8 cellular contexts compared by ENCODE assay signal in the genomic region with DNA sequence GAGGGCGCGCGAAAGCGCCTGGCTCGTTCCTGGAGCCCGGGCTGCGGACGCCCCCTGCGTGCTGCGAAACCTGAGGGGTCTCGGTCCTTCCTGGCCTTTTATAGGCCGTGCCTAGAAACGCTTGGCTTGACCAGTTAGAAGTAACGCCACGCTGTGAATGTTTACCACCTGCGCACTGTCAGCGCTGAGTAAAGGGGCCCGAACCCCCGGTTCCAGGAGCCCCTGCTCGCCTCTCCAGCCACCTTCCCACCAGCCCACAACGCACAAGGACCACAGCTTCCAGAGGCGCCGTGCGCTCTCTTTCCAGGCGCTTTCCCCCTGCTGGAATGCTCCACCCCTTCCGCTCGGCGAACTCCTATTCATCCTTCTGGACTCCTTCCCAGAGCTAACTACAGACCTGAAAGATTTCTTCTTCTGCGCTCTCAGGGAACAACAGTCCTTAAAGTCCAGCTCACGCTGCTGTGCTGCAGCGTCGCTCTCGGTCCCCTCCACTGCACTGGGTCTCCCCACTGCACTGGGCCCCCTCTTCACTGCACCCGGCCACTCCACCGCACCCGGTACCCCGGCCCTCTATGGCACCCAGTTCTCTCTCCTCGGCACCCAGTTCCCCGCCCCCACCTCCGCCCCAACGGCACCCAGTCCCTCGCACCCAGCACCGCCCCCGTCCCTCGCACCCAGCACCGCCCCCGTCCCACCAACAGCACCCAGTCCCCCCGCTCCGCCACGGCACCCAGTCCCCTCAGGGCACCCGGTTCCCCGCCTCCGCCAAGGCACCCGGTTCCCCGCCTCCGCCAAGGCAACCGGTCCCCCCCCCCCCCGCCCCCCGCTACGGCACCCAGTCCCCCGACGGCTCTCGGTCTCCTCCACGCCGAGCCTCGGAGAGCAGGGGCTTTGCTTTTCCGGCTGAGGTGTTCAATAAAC.
DNase-seq lines count a peak whose midpoint lies in the region; ATAC-seq and TF ChIP-seq lines count a peak whose summit lies in the region.

No MANE protein-coding gene starts in this region.

- H3K27ac Mint-ChIP-seq in WTC11: peak overlapping the region; percentile 84
- peak overlapping the region; percentile 32 to 91 (median 72) for H3K27ac Mint-ChIP-seq in naive thymus-derived CD8-positive, alpha-beta T cell

- H3K4me3 ChIP-seq in epithelial cell of esophagus (ENCODE audit: low read length): peak overlapping the region; percentile 70

- H3K9me3 Mint-ChIP-seq in WTC11: no peaks in the 10 kb centered on the region
- no peaks in the 10 kb centered on the region for H3K9me3 Mint-ChIP-seq in naive thymus-derived CD8-positive, alpha-beta T cell

- POLR2A ChIA-PET in WTC11 (lab: Charles Lee): interaction anchor here (0.8 to 1.9 kb wide), 3 partner anchors 36 to 118 kb away, joined by 3 to 6 read pairs (median 4); a partner anchor contains a TSS
- POLR2A ChIA-PET in naive thymus-derived CD8-positive, alpha-beta T cell (lab: Charles Lee): no interaction called here

- peaks cover 14% of the 10 kb centered on the region for H3K4me1 Mint-ChIP-seq in WTC11
- peaks cover 8 to 21% (median 15%) of the 10 kb centered on the region in 4 donors for H3K4me1 Mint-ChIP-seq in naive thymus-derived CD8-positive, alpha-beta T cell

- ATAC-seq in GM21786 (IDR thresholded peaks at IDR 0.05; ENCODE audit: unreplicated experiment): peak; percentile 17
- ATAC-seq in WTC11: peak; percentile 87
- peak; percentile 46 to 47 for ATAC-seq in naive thymus-derived CD8-positive, alpha-beta T cell
- no peak for ATAC-seq in HG03139 (IDR thresholded peaks at IDR 0.05; ENCODE audit: unreplicated experiment)
- ATAC-seq in HG02840 (IDR thresholded peaks at IDR 0.05; ENCODE audit: low FRiP score, unreplicated experiment): no peak

- H3K36me3 Mint-ChIP-seq in WTC11: no peaks in the 10 kb centered on the region
- H3K36me3 Mint-ChIP-seq in naive thymus-derived CD8-positive, alpha-beta T cell: no peaks in the 10 kb centered on the region

- H3K27me3 Mint-ChIP-seq in WTC11 (ENCODE audit: low read depth): peaks cover 19% of the 10 kb centered on the region
- peaks cover 0 to 5% (median 2%) of the 10 kb centered on the region in 5 donors for H3K27me3 Mint-ChIP-seq in naive thymus-derived CD8-positive, alpha-beta T cell

- H3K4me3 Mint-ChIP-seq in WTC11: peak overlapping the region; percentile 84
- H3K4me3 Mint-ChIP-seq in naive thymus-derived CD8-positive, alpha-beta T cell: peak overlapping the region; percentile 84 to 97 (median 95)

- DNase-seq in WTC11 (ENCODE audit: low spot score) (peak; percentile 82), epithelial cell of esophagus (ENCODE audit: low read depth) (peak; percentile 67), NCI-H774 (lab: John Stamatoyannopoulos, UW) (no peak), NCI-H146 treated with DMSO at 0.1 percent for 48 hours (lab: John Stamatoyannopoulos, UW; ENCODE audit: unreplicated experiment) (no peak)
- DNase-seq in naive thymus-derived CD8-positive, alpha-beta T cell: peak in 7 of 10 donors; percentile 4 to 34 (median 9)

- CTCF ChIA-PET in WTC11 (lab: Charles Lee): interaction anchor here (0.7 to 3.6 kb wide), 34 partner anchors 7 to 607 kb away, joined by 3 to 66 read pairs (median 4); a partner anchor contains a TSS

- TF ChIP-seq CTCF in WTC11 (IDR thresholded peaks at IDR 0.05) (0 out of 2 replicates have a peak, but pooled peaks have one; percentile 22), epithelial cell of esophagus (IDR thresholded peaks at IDR 0.05; ENCODE audit: insufficient read depth, low read depth, low read length, missing control alignments) (no peak)

TF ChIP-seq in WTC11, 78 proteins besides CTCF, POLR2A, EP300 and RAD21 (continues in another document):
- TF ChIP-seq FOXK1 (CRISPR knock-in tag; IDR thresholded peaks at IDR 0.05): no peak
- TF ChIP-seq, protein P1, sequence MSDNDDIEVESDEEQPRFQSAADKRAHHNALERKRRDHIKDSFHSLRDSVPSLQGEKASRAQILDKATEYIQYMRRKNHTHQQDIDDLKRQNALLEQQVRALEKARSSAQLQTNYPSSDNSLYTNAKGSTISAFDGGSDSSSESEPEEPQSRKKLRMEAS (CRISPR knock-in tag; IDR thresholded peaks at IDR 0.05): peak; percentile 15; the same call in 1 of the 2 replicates
- no peak for TF ChIP-seq OVOL2 (CRISPR knock-in tag; IDR thresholded peaks at IDR 0.05; ENCODE audit: borderline replicate concordance)
- TF ChIP-seq, protein P2, sequence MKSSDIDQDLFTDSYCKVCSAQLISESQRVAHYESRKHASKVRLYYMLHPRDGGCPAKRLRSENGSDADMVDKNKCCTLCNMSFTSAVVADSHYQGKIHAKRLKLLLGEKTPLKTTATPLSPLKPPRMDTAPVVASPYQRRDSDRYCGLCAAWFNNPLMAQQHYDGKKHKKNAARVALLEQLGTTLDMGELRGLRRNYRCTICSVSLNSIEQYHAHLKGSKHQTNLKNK (CRISPR knock-in tag; IDR thresholded peaks at IDR 0.05): no peak
- TF ChIP-seq, protein P3, sequence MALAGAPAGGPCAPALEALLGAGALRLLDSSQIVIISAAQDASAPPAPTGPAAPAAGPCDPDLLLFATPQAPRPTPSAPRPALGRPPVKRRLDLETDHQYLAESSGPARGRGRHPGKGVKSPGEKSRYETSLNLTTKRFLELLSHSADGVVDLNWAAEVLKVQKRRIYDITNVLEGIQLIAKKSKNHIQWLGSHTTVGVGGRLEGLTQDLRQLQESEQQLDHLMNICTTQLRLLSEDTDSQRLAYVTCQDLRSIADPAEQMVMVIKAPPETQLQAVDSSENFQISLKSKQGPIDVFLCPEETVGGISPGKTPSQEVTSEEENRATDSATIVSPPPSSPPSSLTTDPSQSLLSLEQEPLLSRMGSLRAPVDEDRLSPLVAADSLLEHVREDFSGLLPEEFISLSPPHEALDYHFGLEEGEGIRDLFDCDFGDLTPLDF (CRISPR knock-in tag; IDR thresholded peaks at IDR 0.05): no peak
- no peak for TF ChIP-seq GABPB1 (CRISPR knock-in tag; IDR thresholded peaks at IDR 0.05)
- no peak for TF ChIP-seq CREB1 (CRISPR knock-in tag; IDR thresholded peaks at IDR 0.05)
- no peak for TF ChIP-seq NR2C2 (CRISPR knock-in tag; IDR thresholded peaks at IDR 0.05)
- TF ChIP-seq IRF2 (CRISPR knock-in tag; IDR thresholded peaks at IDR 0.05; ENCODE audit: borderline replicate concordance, low read depth): no peak
- TF ChIP-seq ESRRA (CRISPR knock-in tag; IDR thresholded peaks at IDR 0.05; ENCODE audit: borderline replicate concordance): no peak
- TF ChIP-seq CREM (CRISPR knock-in tag; IDR thresholded peaks at IDR 0.05): no peak
- TF ChIP-seq, protein P4, sequence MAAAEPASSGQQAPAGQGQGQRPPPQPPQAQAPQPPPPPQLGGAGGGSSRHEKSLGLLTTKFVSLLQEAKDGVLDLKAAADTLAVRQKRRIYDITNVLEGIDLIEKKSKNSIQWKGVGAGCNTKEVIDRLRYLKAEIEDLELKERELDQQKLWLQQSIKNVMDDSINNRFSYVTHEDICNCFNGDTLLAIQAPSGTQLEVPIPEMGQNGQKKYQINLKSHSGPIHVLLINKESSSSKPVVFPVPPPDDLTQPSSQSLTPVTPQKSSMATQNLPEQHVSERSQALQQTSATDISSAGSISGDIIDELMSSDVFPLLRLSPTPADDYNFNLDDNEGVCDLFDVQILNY (CRISPR knock-in tag; IDR thresholded peaks at IDR 0.05): 0 out of 2 replicates have a peak, but pooled peaks have one; percentile 15
- TF ChIP-seq ZNF232 (CRISPR knock-in tag; IDR thresholded peaks at IDR 0.05): no peak
- TF ChIP-seq, protein P5, sequence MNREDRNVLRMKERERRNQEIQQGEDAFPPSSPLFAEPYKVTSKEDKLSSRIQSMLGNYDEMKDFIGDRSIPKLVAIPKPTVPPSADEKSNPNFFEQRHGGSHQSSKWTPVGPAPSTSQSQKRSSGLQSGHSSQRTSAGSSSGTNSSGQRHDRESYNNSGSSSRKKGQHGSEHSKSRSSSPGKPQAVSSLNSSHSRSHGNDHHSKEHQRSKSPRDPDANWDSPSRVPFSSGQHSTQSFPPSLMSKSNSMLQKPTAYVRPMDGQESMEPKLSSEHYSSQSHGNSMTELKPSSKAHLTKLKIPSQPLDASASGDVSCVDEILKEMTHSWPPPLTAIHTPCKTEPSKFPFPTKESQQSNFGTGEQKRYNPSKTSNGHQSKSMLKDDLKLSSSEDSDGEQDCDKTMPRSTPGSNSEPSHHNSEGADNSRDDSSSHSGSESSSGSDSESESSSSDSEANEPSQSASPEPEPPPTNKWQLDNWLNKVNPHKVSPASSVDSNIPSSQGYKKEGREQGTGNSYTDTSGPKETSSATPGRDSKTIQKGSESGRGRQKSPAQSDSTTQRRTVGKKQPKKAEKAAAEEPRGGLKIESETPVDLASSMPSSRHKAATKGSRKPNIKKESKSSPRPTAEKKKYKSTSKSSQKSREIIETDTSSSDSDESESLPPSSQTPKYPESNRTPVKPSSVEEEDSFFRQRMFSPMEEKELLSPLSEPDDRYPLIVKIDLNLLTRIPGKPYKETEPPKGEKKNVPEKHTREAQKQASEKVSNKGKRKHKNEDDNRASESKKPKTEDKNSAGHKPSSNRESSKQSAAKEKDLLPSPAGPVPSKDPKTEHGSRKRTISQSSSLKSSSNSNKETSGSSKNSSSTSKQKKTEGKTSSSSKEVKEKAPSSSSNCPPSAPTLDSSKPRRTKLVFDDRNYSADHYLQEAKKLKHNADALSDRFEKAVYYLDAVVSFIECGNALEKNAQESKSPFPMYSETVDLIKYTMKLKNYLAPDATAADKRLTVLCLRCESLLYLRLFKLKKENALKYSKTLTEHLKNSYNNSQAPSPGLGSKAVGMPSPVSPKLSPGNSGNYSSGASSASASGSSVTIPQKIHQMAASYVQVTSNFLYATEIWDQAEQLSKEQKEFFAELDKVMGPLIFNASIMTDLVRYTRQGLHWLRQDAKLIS (CRISPR knock-in tag; IDR thresholded peaks at IDR 0.05; ENCODE audit: borderline replicate concordance): no peak
- TF ChIP-seq, protein P6, sequence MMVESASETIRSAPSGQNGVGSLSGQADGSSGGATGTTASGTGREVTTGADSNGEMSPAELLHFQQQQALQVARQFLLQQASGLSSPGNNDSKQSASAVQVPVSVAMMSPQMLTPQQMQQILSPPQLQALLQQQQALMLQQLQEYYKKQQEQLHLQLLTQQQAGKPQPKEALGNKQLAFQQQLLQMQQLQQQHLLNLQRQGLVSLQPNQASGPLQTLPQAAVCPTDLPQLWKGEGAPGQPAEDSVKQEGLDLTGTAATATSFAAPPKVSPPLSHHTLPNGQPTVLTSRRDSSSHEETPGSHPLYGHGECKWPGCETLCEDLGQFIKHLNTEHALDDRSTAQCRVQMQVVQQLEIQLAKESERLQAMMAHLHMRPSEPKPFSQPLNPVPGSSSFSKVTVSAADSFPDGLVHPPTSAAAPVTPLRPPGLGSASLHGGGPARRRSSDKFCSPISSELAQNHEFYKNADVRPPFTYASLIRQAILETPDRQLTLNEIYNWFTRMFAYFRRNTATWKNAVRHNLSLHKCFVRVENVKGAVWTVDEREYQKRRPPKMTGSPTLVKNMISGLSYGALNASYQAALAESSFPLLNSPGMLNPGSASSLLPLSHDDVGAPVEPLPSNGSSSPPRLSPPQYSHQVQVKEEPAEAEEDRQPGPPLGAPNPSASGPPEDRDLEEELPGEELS (CRISPR knock-in tag; IDR thresholded peaks at IDR 0.05): 0 out of 2 replicates have a peak, but pooled peaks have one; percentile 44

Comparison
In these comparisons a context has a peak if more than half of its experiments do, and no peak if none do; other contexts are left out.
1. ATAC-seq: peak in GM21786 (single experiment), WTC11 (single experiment) and naive thymus-derived CD8-positive, alpha-beta T cell (2 of 2); none in HG03139 (single experiment) and HG02840 (single experiment).
2. DNase-seq: peak in WTC11 (single experiment), epithelial cell of esophagus (single experiment) and naive thymus-derived CD8-positive, alpha-beta T cell (7 of 10); none in NCI-H774 (single experiment) and NCI-H146 treated with DMSO at 0.1 percent for 48 hours (single experiment).